ENCODE assay signal across 23 cellular contexts in the genomic region with DNA sequence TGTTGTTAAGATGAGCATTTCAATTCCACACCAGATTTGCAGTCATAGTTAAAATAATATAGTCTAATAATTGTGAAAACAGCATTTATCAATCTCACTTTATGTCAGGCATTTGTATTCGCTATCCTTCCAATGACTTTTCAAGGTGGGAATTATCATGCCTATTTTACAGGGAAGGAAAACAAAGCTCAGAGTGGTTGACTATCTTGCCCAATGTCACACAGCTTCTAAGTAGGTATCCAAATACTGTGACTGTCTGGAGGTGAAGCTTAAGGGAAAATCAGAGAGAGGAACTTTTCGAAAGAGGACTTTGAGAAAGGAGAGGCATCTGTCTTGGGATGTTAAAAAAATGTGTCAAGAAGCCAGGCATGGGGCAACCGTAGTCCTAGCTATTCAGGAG.
A peak's percentile ranks its signal among the peaks of the same experiment; 100 is the strongest.
DNase-seq lines count a peak whose midpoint lies in the region; ATAC-seq and TF ChIP-seq lines count a peak whose summit lies in the region.
"Had no signal": no experiment of that assay in that cellular context is flagged by ENCODE, and none has a peak within 500 bp of the region (broad histone marks: within the 10 kb centered on the region; RNA-seq: fewer than 3 reads in every experiment).

No MANE protein-coding gene starts in this region.

- no peaks in the 10 kb centered on the region for H3K27me3 Mint-ChIP-seq in MCF 10A (ENCODE audit: insufficient read depth, unreplicated experiment)
- H3K27me3 Mint-ChIP-seq in naive thymus-derived CD4-positive, alpha-beta T cell: no peaks in the 10 kb centered on the region

- dilution Hi-C loops in mammary epithelial cell (cut with HindIII; ENCODE audit: low sequenced_read_pairs): no loop called here

- POLR2A ChIA-PET in MCF 10A (lab: Yijun Ruan, JAX): interaction anchor here (0.7 to 1.3 kb wide), 2 partner anchors 14 to 45 kb away, joined by 3 to 4 read pairs; no protein-coding TSS in a partner anchor
- POLR2A ChIA-PET in naive thymus-derived CD4-positive, alpha-beta T cell (lab: Charles Lee): interaction anchor here (0.6 to 5.0 kb wide), 4 partner anchors 9 to 550 kb away, joined by 3 to 21 read pairs (median 4); no protein-coding TSS in a partner anchor

- 90% methylated on average over 3 of the region's 3 CpGs for WGBS in mammary epithelial cell (ENCODE audit: low coverage, missing lambda C conversion rate)

- H3K36me3 ChIP-seq in mammary epithelial cell (ENCODE audit: insufficient read depth, low read length) (no peaks in the 10 kb centered on the region), ascending aorta (no peaks in the 10 kb centered on the region)
- peaks cover 0 to 6% (median 5%) of the 10 kb centered on the region in 3 experiments for H3K36me3 ChIP-seq in naive thymus-derived CD4-positive, alpha-beta T cell (ENCODE audit: control insufficient read depth in 2 of 3, insufficient read depth in 3 of 3, low read length in 3 of 3)
- H3K36me3 ChIP-seq: ovary, right atrium auricular region, SJSA1 had no signal

- intact Hi-C loops in MCF 10A (cut with micrococcal nuclease): no loop called here
- intact Hi-C loops in mammary epithelial cell (cut with micrococcal nuclease): no loop called here
- intact Hi-C loops in ascending aorta (cut with DNase I): no loop called here
- intact Hi-C loops in naive thymus-derived CD4-positive, alpha-beta T cell (cut with micrococcal nuclease): no loop called here

- H3K4me1 ChIP-seq in mammary epithelial cell (ENCODE audit: insufficient read depth, low read length) (peaks cover 4% of the 10 kb centered on the region), ascending aorta (peaks cover 0 to 22% of the 10 kb centered on the region in 2 donors)
- peaks cover 0 to 27% of the 10 kb centered on the region in 2 donors for H3K4me1 ChIP-seq in naive thymus-derived CD4-positive, alpha-beta T cell (ENCODE audit: control insufficient read depth in 2 of 2, insufficient read depth in 2 of 2, low read length in 2 of 2)

- BruUV-seq in MCF 10A (replicated peaks; lab: Mats Ljungman, UMichigan) (no TSS peak), mammary epithelial cell (replicated peaks; lab: Mats Ljungman, UMichigan) (no TSS peak)

- TF ChIP-seq CTCF in MCF 10A (IDR thresholded peaks at IDR 0.05; ENCODE audit: unreplicated experiment) (no peak), mammary epithelial cell (conservative IDR thresholded peaks at IDR 0.05 in 1 of 2, IDR thresholded peaks at IDR 0.05 in 1 of 2; ENCODE audit: extremely low read depth in 1 of 2, insufficient read depth in 1 of 2, low read depth in 1 of 2, low read length in 2 of 2) (no peak), ascending aorta (IDR thresholded peaks at IDR 0.05) (no peak)

- no peaks in the 10 kb centered on the region for H3K9me3 Mint-ChIP-seq in MCF 10A (ENCODE audit: unreplicated experiment)
- H3K9me3 Mint-ChIP-seq in naive thymus-derived CD4-positive, alpha-beta T cell: no peaks in the 10 kb centered on the region
- H3K9me3 Mint-ChIP-seq: activated T-helper 2 cell treated with anti-CD3 and anti-CD28 coated beads, Interferon-gamma antibody, Interleukin-2, Interleukin-4, amounts not matched to agents 10 μg/mL and 5 μg/mL and 100 μg/mL, durations not matched to agents 14 hours and 24 hours and 36 hours; nephron had no signal

- H3K79me2 ChIP-seq in mammary epithelial cell (ENCODE audit: insufficient read depth, low read length): no peaks in the 10 kb centered on the region

- H3K27ac ChIP-seq in mammary epithelial cell (ENCODE audit: insufficient read depth, low read depth, low read length) (no peak overlapping the region), ascending aorta (peak overlapping the region; percentile 52 to 66)
- H3K27ac ChIP-seq in naive thymus-derived CD4-positive, alpha-beta T cell (ENCODE audit: low read depth, low read length): no peak overlapping the region
- H3K27ac ChIP-seq: right atrium auricular region had no signal

- H3K9me3 ChIP-seq in mammary epithelial cell (replicated peaks; ENCODE audit: insufficient read depth, low read length) (no peaks in the 10 kb centered on the region), ascending aorta (no peaks in the 10 kb centered on the region)
- no peaks in the 10 kb centered on the region for H3K9me3 ChIP-seq in naive thymus-derived CD4-positive, alpha-beta T cell (ENCODE audit: control insufficient read depth in 2 of 3, low read length in 3 of 3)
- H3K9me3 ChIP-seq: ovary, right atrium auricular region, SJSA1 had no signal

- no peaks in the 10 kb centered on the region for H4K20me1 ChIP-seq in mammary epithelial cell (ENCODE audit: insufficient read depth, low read length)

- H3K4me3 ChIP-seq in mammary epithelial cell (replicated peaks in 1 of 3; ENCODE audit: insufficient read depth in 1 of 3, low read depth in 2 of 3, low read length in 3 of 3) (no peak overlapping the region), ascending aorta (no peak overlapping the region)
- no peak overlapping the region for H3K4me3 ChIP-seq in naive thymus-derived CD4-positive, alpha-beta T cell (ENCODE audit: low read length)
- H3K4me3 ChIP-seq: ovary, right atrium auricular region, SJSA1 had no signal

- H2AFZ ChIP-seq in mammary epithelial cell (ENCODE audit: low read depth, low read length): no peak overlapping the region

- CTCF ChIA-PET in MCF 10A (lab: Yijun Ruan, JAX) (interaction anchor here (1.1 kb wide), 1 partner anchor 12 kb away, joined by 3 read pairs; no protein-coding TSS in a partner anchor), mammary epithelial cell (lab: Charles Lee; ENCODE audit: low non-redundant PET) (no interaction called here)
- CTCF ChIA-PET in naive thymus-derived CD4-positive, alpha-beta T cell (lab: Charles Lee): interaction anchor here (0.7 kb wide), 1 partner anchor 329 kb away, joined by 3 read pairs; no protein-coding TSS in a partner anchor

- ATAC-seq in naive thymus-derived CD4-positive, alpha-beta T cell: no peak
- ATAC-seq in GM21529 (IDR thresholded peaks at IDR 0.05; ENCODE audit: unreplicated experiment) (no peak), GM18907 (IDR thresholded peaks at IDR 0.05; ENCODE audit: unreplicated experiment) (no peak)

- H3K9ac ChIP-seq in mammary epithelial cell (ENCODE audit: insufficient read depth, low read length): no peak overlapping the region

- peaks cover 10% of the 10 kb centered on the region for H3K4me1 Mint-ChIP-seq in MCF 10A (ENCODE audit: insufficient read depth, unreplicated experiment)
- peaks cover 9 to 92% (median 83%) of the 10 kb centered on the region in 7 donors for H3K4me1 Mint-ChIP-seq in naive thymus-derived CD4-positive, alpha-beta T cell

- peaks cover 7% of the 10 kb centered on the region for H3K36me3 Mint-ChIP-seq in MCF 10A (ENCODE audit: insufficient read depth, unreplicated experiment)
- peaks cover 2 to 36% (median 26%) of the 10 kb centered on the region in 5 donors for H3K36me3 Mint-ChIP-seq in naive thymus-derived CD4-positive, alpha-beta T cell

- H3K4me2 ChIP-seq in mammary epithelial cell (ENCODE audit: insufficient read depth, low read depth, low read length): no peak overlapping the region

- H3K27me3 ChIP-seq in mammary epithelial cell (ENCODE audit: insufficient read depth, low read length) (no peaks in the 10 kb centered on the region), ascending aorta (no peaks in the 10 kb centered on the region)
- H3K27me3 ChIP-seq in naive thymus-derived CD4-positive, alpha-beta T cell (ENCODE audit: control insufficient read depth in 2 of 2, insufficient read depth in 2 of 2, low read length in 2 of 2): no peaks in the 10 kb centered on the region
- H3K27me3 ChIP-seq: ovary, right atrium auricular region, SJSA1 had no signal

- H3K27ac Mint-ChIP-seq in MCF 10A (ENCODE audit: low read depth, unreplicated experiment): peak overlapping the region; percentile 13
- H3K27ac Mint-ChIP-seq in naive thymus-derived CD4-positive, alpha-beta T cell: peak overlapping the region in 8 of 9 donors; percentile 18 to 94 (median 77)
- H3K27ac Mint-ChIP-seq: activated T-helper 2 cell treated with anti-CD3 and anti-CD28 coated beads, Interferon-gamma antibody, Interleukin-2, Interleukin-4, amounts not matched to agents 10 μg/mL and 5 μg/mL and 100 μg/mL, durations not matched to agents 14 hours and 24 hours and 36 hours had no signal

- in situ Hi-C loops in mammary epithelial cell (cut with MboI; ENCODE audit: low sequenced_read_pairs in 2 of 2): no loop called here

- H3K4me3 Mint-ChIP-seq in MCF 10A (ENCODE audit: unreplicated experiment): no peak overlapping the region
- peak overlapping the region in 2 of 10 donors; percentile 2 to 38 for H3K4me3 Mint-ChIP-seq in naive thymus-derived CD4-positive, alpha-beta T cell
- H3K4me3 Mint-ChIP-seq: nephron had no signal

- DNase-seq in MCF 10A (ENCODE audit: unreplicated experiment) (no peak), mammary epithelial cell (no peak), ascending aorta (ENCODE audit: low spot score in 2 of 2) (no peak), NCI-H1105 (lab: John Stamatoyannopoulos, UW) (no peak), NCI-H2196 treated with DMSO at 0.1 percent for 48 hours (lab: John Stamatoyannopoulos, UW; ENCODE audit: unreplicated experiment) (no peak)
- no peak for DNase-seq in naive thymus-derived CD4-positive, alpha-beta T cell
- DNase-seq: ACHN; activated CD4-positive, alpha-beta T cell treated with anti-CD3 and anti-CD28 coated beads for 48 hours; effector memory CD4-positive, alpha-beta T cell; foreskin melanocyte; KG1; left colon; NCI-H1436; NCI-H524 treated with DMSO at 0.1 percent for 48 hours; ovary; stimulated activated CD4-positive, alpha-beta T cell treated with anti-CD3 and anti-CD28 coated beads, Interleukin-4, amount 100 ng/mL, for 1 hour; trophoblast cell had no signal

Comparison
In these comparisons a context has a peak if more than half of its experiments do, and no peak if none do; other contexts are left out.
1. H3K27ac ChIP-seq: peak in ascending aorta (2 of 2); none in mammary epithelial cell (single experiment) and naive thymus-derived CD4-positive, alpha-beta T cell (single experiment).